10 cellular contexts compared by ENCODE assay signal in genomic region chr1:46370214-46370633, GRCh38. TPM values are rescaled to one million over a fixed set of nuclear protein-coding genes. Genes with fewer than 3 reads are reported as not detected.
DNase-seq lines count a peak whose midpoint lies in the region; ATAC-seq and TF ChIP-seq lines count a peak whose summit lies in the region.
"Had no signal": no experiment of that assay in that cellular context is flagged by ENCODE, and none has a peak within 500 bp of the region (broad histone marks: within the 10 kb centered on the region; RNA-seq: fewer than 3 reads in every experiment).

No MANE protein-coding gene starts in this region.

- no peak overlapping the region for H3K27ac ChIP-seq in RWPE1

- H3K4me3 Mint-ChIP-seq in Caco-2 (ENCODE audit: unreplicated experiment), result no peak overlapping the region
- H3K4me3 Mint-ChIP-seq: naive thymus-derived CD8-positive, alpha-beta T cell had no signal

- no peaks in the 10 kb centered on the region for H3K27me3 ChIP-seq in Caco-2 (replicated peaks; ENCODE audit: control insufficient read depth, insufficient read depth, low read length)

- no peaks in the 10 kb centered on the region for H3K9me3 ChIP-seq in Caco-2

- no peaks in the 10 kb centered on the region for H3K36me3 ChIP-seq in Caco-2 (ENCODE audit: control insufficient read depth, insufficient read depth, low read length)

- no peak overlapping the region for H3K4me3 ChIP-seq in Caco-2 (ENCODE audit: low read depth, low read length)

- POLR2A ChIA-PET in HEK293T (lab: Yijun Ruan, JAX), result no interaction called here
- POLR2A ChIA-PET in RWPE1 (lab: Yijun Ruan, JAX; ENCODE audit: low non-redundant PET), result no interaction called here
- POLR2A ChIA-PET in Caco-2 (lab: Charles Lee), result no interaction called here

- ATAC-seq in HG03095 (IDR thresholded peaks at IDR 0.05; ENCODE audit: unreplicated experiment), result no peak
- ATAC-seq in HG02840 (IDR thresholded peaks at IDR 0.05; ENCODE audit: low FRiP score, unreplicated experiment), result no peak
- ATAC-seq: naive thymus-derived CD8-positive, alpha-beta T cell had no signal

- no peaks in the 10 kb centered on the region for H3K27me3 Mint-ChIP-seq in Caco-2 (ENCODE audit: insufficient read depth, unreplicated experiment)
- H3K27me3 Mint-ChIP-seq: naive thymus-derived CD8-positive, alpha-beta T cell had no signal

- peaks cover 12% of the 10 kb centered on the region for H3K4me1 ChIP-seq in Caco-2

- CTCF ChIA-PET in HEK293T (lab: Yijun Ruan, JAX), result interaction anchor here (0.9 kb wide), 1 partner anchor 51 kb away, joined by 8 read pairs; no protein-coding TSS in a partner anchor
- CTCF ChIA-PET in RWPE1 (lab: Yijun Ruan, JAX), result no interaction called here
- CTCF ChIA-PET in Caco-2 (lab: Charles Lee), result no interaction called here

- intact Hi-C loops in Caco-2 (cut with micrococcal nuclease; ENCODE audit: unreplicated experiment), result no loop called here

- H3K9me3 Mint-ChIP-seq in Caco-2 (ENCODE audit: unreplicated experiment), result no peaks in the 10 kb centered on the region
- H3K9me3 Mint-ChIP-seq: naive thymus-derived CD8-positive, alpha-beta T cell had no signal

- no TSS peak for BruUV-seq in Caco-2 (replicated peaks; lab: Mats Ljungman, UMichigan)

- H3K4me1 Mint-ChIP-seq in Caco-2 (ENCODE audit: low read depth, unreplicated experiment), result peaks cover 19% of the 10 kb centered on the region

- no peak for TF ChIP-seq CTCF in GM10266 (IDR thresholded peaks at IDR 0.05; ENCODE audit: control insufficient read depth, insufficient read depth, low read depth, missing control alignments)
- no peak for TF ChIP-seq CTCF in RWPE1 (conservative IDR thresholded peaks at IDR 0.05; ENCODE audit: low read depth)
- TF ChIP-seq CTCF in Caco-2 (IDR thresholded peaks at IDR 0.05; ENCODE audit: insufficient read depth in 1 of 2, low read depth in 1 of 2, low read length in 1 of 2, severe bottlenecking in 1 of 2, unreplicated experiment in 1 of 2), result no peak

- H3K27ac Mint-ChIP-seq in Caco-2 (ENCODE audit: unreplicated experiment), result no peak overlapping the region

- peaks cover 6% of the 10 kb centered on the region for H3K36me3 Mint-ChIP-seq in Caco-2 (ENCODE audit: insufficient read depth, unreplicated experiment)

- DNase-seq in GM10266 (ENCODE audit: extremely low spot score), result peak; percentile 36
- no peak for DNase-seq in HEK293T (ENCODE audit: extremely low spot score)
- DNase-seq in RWPE1 (ENCODE audit: low spot score), result peak; percentile 30
- peak; percentile 50 for DNase-seq in kidney tubule cell (ENCODE audit: low spot score)
- DNase-seq in NCI-H2029 treated with DMSO at 0.1 percent for 48 hours (lab: John Stamatoyannopoulos, UW), result no peak
- no peak for DNase-seq in Caco-2
- DNase-seq: naive thymus-derived CD8-positive, alpha-beta T cell had no signal

TF ChIP-seq in HEK293T, 16 proteins besides CTCF, POLR2A, EP300 and RAD21:
- no peak for TF ChIP-seq L3MBTL2 (conservative IDR thresholded peaks at IDR 0.05)
- peak; percentile 35; the same call in 1 of the 2 replicates for TF ChIP-seq ZNF384 (IDR thresholded peaks at IDR 0.05)

RNA-seq across cellular contexts. Expression of gene FAAH, which starts 23.9 kb away (rescaled TPM):
- total RNA-seq in Caco-2 (2022), result 29.1 and 30.9 TPM in 2 replicates
- total RNA-seq: G401 had no signal

RNA-seq across cellular contexts. Expression of gene NSUN4, which starts 29.6 kb away (rescaled TPM):
- 21.4 and 21.8 TPM in 2 replicates for total RNA-seq in Caco-2 (2022)

Comparison
In these comparisons a context has a peak if more than half of its experiments do, and no peak if none do; other contexts are left out.
1. DNase-seq: peak in GM10266 (single experiment), RWPE1 (single experiment) and kidney tubule cell (single experiment); none in HEK293T (single experiment), NCI-H2029 treated with DMSO at 0.1 percent for 48 hours (single experiment) and Caco-2 (0 of 2).